In genomic region chr6:38153946-38154345, GRCh38 we compare ENCODE assay signal across 13 cellular contexts.
"Had no signal": no experiment of that assay in that cellular context is flagged by ENCODE, and none has a peak within 500 bp of the region (broad histone marks: within the 10 kb centered on the region; RNA-seq: fewer than 3 reads in every experiment).

No MANE protein-coding gene starts in this region.

- H3K4me3 ChIP-seq: body of pancreas, tibial artery, uterus had no signal

- H3K27me3 ChIP-seq: body of pancreas, tibial artery, uterus had no signal

- H3K36me3 ChIP-seq: uterus had no signal

- H3K36me3 Mint-ChIP-seq: natural killer cell treated with Interleukin-12 subunit alpha and Interleukin-12 subunit beta and Interleukin-15 and Interleukin-18, amount 100 ng/mL, for 72 hours had no signal

- H3K9me3 ChIP-seq: body of pancreas, tibial artery, uterus had no signal

- H3K4me1 ChIP-seq: tibial artery, uterus had no signal

- H3K4me1 Mint-ChIP-seq: activated B cell treated with CpG ODN at 0.5 μM for 24 hours; activated CD4-positive, alpha-beta T cell treated with anti-CD3 and anti-CD28 coated beads, Interleukin-2, amount 10 ng/mL, durations not matched to agents 24 days and 14 days had no signal

- ATAC-seq: activated CD8-positive, alpha-beta T cell treated with anti-CD3 and anti-CD28 coated beads, Interleukin-2, amount 10 ng/mL, durations not matched to agents 7 days and 5 days; body of pancreas had no signal

- DNase-seq: activated B cell treated with CpG ODN at 0.5 μM for 24 hours; activated CD4-positive, alpha-beta T cell treated with anti-CD3 and anti-CD28 coated beads, Interleukin-2, amount 10 ng/mL, durations not matched to agents 24 days and 14 days; activated CD8-positive, alpha-beta T cell treated with anti-CD3 and anti-CD28 coated beads, Interleukin-2, amount 10 ng/mL, durations not matched to agents 7 days and 5 days; activated naive CD4-positive, alpha-beta T cell treated with Interleukin-2 at 50 U/mL for 16 hours; body of pancreas; immature natural killer cell; occipital lobe; retina; stimulated activated CD8-positive, alpha-beta memory T cell treated with anti-CD3 and anti-CD28 coated beads, Interleukin-4, amount 100 ng/mL, for 48 hours; stimulated activated naive CD4-positive, alpha-beta T cell treated with Interleukin-2 at 50 U/mL for 16 hours; uterus had no signal

- H3K4me3 Mint-ChIP-seq: activated B cell treated with CpG ODN at 0.5 μM for 24 hours; activated CD4-positive, alpha-beta T cell treated with anti-CD3 and anti-CD28 coated beads, Interleukin-2, amount 10 ng/mL, durations not matched to agents 24 days and 14 days; activated CD8-positive, alpha-beta T cell treated with anti-CD3 and anti-CD28 coated beads, Interleukin-2, amount 10 ng/mL, durations not matched to agents 7 days and 5 days; immature natural killer cell; natural killer cell treated with Interleukin-12 subunit alpha and Interleukin-12 subunit beta and Interleukin-15 and Interleukin-18, amount 100 ng/mL, for 72 hours had no signal

- H3K27me3 Mint-ChIP-seq: activated B cell treated with CpG ODN at 0.5 μM for 24 hours; activated CD4-positive, alpha-beta T cell treated with anti-CD3 and anti-CD28 coated beads, Interleukin-2, amount 10 ng/mL, durations not matched to agents 24 days and 14 days; natural killer cell treated with Interleukin-12 subunit alpha and Interleukin-12 subunit beta and Interleukin-15 and Interleukin-18, amount 100 ng/mL, for 72 hours had no signal

- H3K9me3 Mint-ChIP-seq: activated B cell treated with CpG ODN at 0.5 μM for 24 hours; activated CD4-positive, alpha-beta T cell treated with anti-CD3 and anti-CD28 coated beads, Interleukin-2, amount 10 ng/mL, durations not matched to agents 24 days and 14 days; immature natural killer cell; natural killer cell treated with Interleukin-12 subunit alpha and Interleukin-12 subunit beta and Interleukin-15 and Interleukin-18, amount 100 ng/mL, for 72 hours had no signal

- H3K27ac Mint-ChIP-seq: activated B cell treated with CpG ODN at 0.5 μM for 24 hours; activated CD4-positive, alpha-beta T cell treated with anti-CD3 and anti-CD28 coated beads, Interleukin-2, amount 10 ng/mL, durations not matched to agents 24 days and 14 days; activated CD8-positive, alpha-beta T cell treated with anti-CD3 and anti-CD28 coated beads, Interleukin-2, amount 10 ng/mL, durations not matched to agents 7 days and 5 days had no signal

- H3K27ac ChIP-seq: body of pancreas, tibial artery, uterus had no signal
